ENCODE assay signal across 9 cellular contexts in genomic region chr2:214830794-214831346, GRCh38. TPM values are rescaled to one million over a fixed set of nuclear protein-coding genes. Genes with fewer than 3 reads are reported as not detected.
DNase-seq lines count a peak whose midpoint lies in the region; ATAC-seq, FAIRE-seq and TF ChIP-seq lines count a peak whose summit lies in the region.
"Had no signal": no experiment of that assay in that cellular context is flagged by ENCODE, and none has a peak within 500 bp of the region (broad histone marks: within the 10 kb centered on the region; RNA-seq: fewer than 3 reads in every experiment).

No MANE protein-coding gene starts in this region.

- H3K9me3 ChIP-seq in small intestine (ENCODE audit: control insufficient read depth, low read depth) = no peaks in the 10 kb centered on the region

- 55 to 63% (median 59%) methylated on average over 5 of the region's 5 CpGs for WGBS in small intestine, 3 donors

- CTCF ChIA-PET in activated CD8-positive, alpha-beta T cell treated with anti-CD3 and anti-CD28 coated beads for 36 hours (lab: Charles Lee) = interaction anchor here (1.3 to 1.4 kb wide), 2 partner anchors 11 to 25 kb away, joined by 3 read pairs; no protein-coding TSS in a partner anchor
- CTCF ChIA-PET in activated CD8-positive, alpha-beta T cell treated with anti-CD3 and anti-CD28 coated beads, Interleukin-2, amount 10 ng/mL, durations not matched to agents 7 days and 5 days (lab: Charles Lee) = interaction anchor here (1.1 kb wide), 1 partner anchor 9 kb away, joined by 4 read pairs; no protein-coding TSS in a partner anchor

- H3K27me3 Mint-ChIP-seq in activated CD8-positive, alpha-beta T cell treated with anti-CD3 and anti-CD28 coated beads for 36 hours = no peaks in the 10 kb centered on the region
- H3K27me3 Mint-ChIP-seq in activated CD8-positive, alpha-beta T cell treated with anti-CD3 and anti-CD28 coated beads, Interleukin-2, amount 10 ng/mL, durations not matched to agents 7 days and 5 days (ENCODE audit: low read depth) = no peaks in the 10 kb centered on the region

- peak; percentile 17 for DNase-seq in activated CD8-positive, alpha-beta T cell treated with anti-CD3 and anti-CD28 coated beads for 36 hours
- DNase-seq in activated CD8-positive, alpha-beta T cell treated with anti-CD3 and anti-CD28 coated beads, Interleukin-2, amount 10 ng/mL, durations not matched to agents 7 days and 5 days = no peak
- DNase-seq in LHCN-M2 (ENCODE audit: low read depth) = peak; percentile 32
- DNase-seq in dermis microvascular lymphatic vessel endothelial cell (ENCODE audit: low read depth in 2 of 2) = peak; percentile 26 to 50
- peak; percentile 32 for DNase-seq in small intestine
- DNase-seq in T-helper 1 cell = no peak
- DNase-seq in middle frontal gyrus (ENCODE audit: extremely low spot score, low spot score) = no peak
- DNase-seq in effector CD4-positive, alpha-beta T cell = no peak

- no peaks in the 10 kb centered on the region for H3K36me3 ChIP-seq in small intestine (ENCODE audit: control insufficient read depth in 2 of 2, insufficient read depth in 2 of 2, low read length in 2 of 2)

- POLR2A ChIA-PET in activated CD8-positive, alpha-beta T cell treated with anti-CD3 and anti-CD28 coated beads for 36 hours (lab: Charles Lee) = no interaction called here
- POLR2A ChIA-PET in activated CD8-positive, alpha-beta T cell treated with anti-CD3 and anti-CD28 coated beads, Interleukin-2, amount 10 ng/mL, durations not matched to agents 7 days and 5 days (lab: Charles Lee) = no interaction called here

- H3K27ac ChIP-seq in small intestine (ENCODE audit: low read depth in 1 of 2, low read length in 1 of 2) = no peak overlapping the region

- no peaks in the 10 kb centered on the region for H3K9me3 Mint-ChIP-seq in activated CD8-positive, alpha-beta T cell treated with anti-CD3 and anti-CD28 coated beads for 36 hours
- H3K9me3 Mint-ChIP-seq in activated CD8-positive, alpha-beta T cell treated with anti-CD3 and anti-CD28 coated beads, Interleukin-2, amount 10 ng/mL, durations not matched to agents 7 days and 5 days (ENCODE audit: insufficient read depth) = no peaks in the 10 kb centered on the region

- H3K4me1 ChIP-seq in small intestine (ENCODE audit: control insufficient read depth in 2 of 2, insufficient read depth in 1 of 2, low read depth in 1 of 2, low read length in 1 of 2) = no peaks in the 10 kb centered on the region

- no peak overlapping the region for H3K4me3 ChIP-seq in small intestine (ENCODE audit: low read depth in 1 of 2, low read length in 2 of 2)

- FAIRE-seq in small intestine (lab: Jason Lieb, UNC) = no peak
- FAIRE-seq: G401.6 had no signal

- H3K4me1 Mint-ChIP-seq in activated CD8-positive, alpha-beta T cell treated with anti-CD3 and anti-CD28 coated beads for 36 hours (ENCODE audit: low read depth) = no peaks in the 10 kb centered on the region
- H3K4me1 Mint-ChIP-seq in activated CD8-positive, alpha-beta T cell treated with anti-CD3 and anti-CD28 coated beads, Interleukin-2, amount 10 ng/mL, durations not matched to agents 7 days and 5 days (ENCODE audit: low read depth) = no peaks in the 10 kb centered on the region

- no peak for ATAC-seq in activated CD8-positive, alpha-beta T cell treated with anti-CD3 and anti-CD28 coated beads for 36 hours
- no peak for ATAC-seq in activated CD8-positive, alpha-beta T cell treated with anti-CD3 and anti-CD28 coated beads, Interleukin-2, amount 10 ng/mL, durations not matched to agents 7 days and 5 days

- no peak overlapping the region for H3K27ac Mint-ChIP-seq in activated CD8-positive, alpha-beta T cell treated with anti-CD3 and anti-CD28 coated beads for 36 hours
- H3K27ac Mint-ChIP-seq in activated CD8-positive, alpha-beta T cell treated with anti-CD3 and anti-CD28 coated beads, Interleukin-2, amount 10 ng/mL, durations not matched to agents 7 days and 5 days = no peak overlapping the region

- intact Hi-C loops in activated CD8-positive, alpha-beta T cell treated with anti-CD3 and anti-CD28 coated beads for 36 hours (cut with micrococcal nuclease) = no loop called here

- H3K36me3 Mint-ChIP-seq in activated CD8-positive, alpha-beta T cell treated with anti-CD3 and anti-CD28 coated beads for 36 hours (ENCODE audit: low read depth) = no peaks in the 10 kb centered on the region
- H3K36me3 Mint-ChIP-seq in activated CD8-positive, alpha-beta T cell treated with anti-CD3 and anti-CD28 coated beads, Interleukin-2, amount 10 ng/mL, durations not matched to agents 7 days and 5 days (ENCODE audit: low read depth) = no peaks in the 10 kb centered on the region

- no peak overlapping the region for H3K4me3 Mint-ChIP-seq in activated CD8-positive, alpha-beta T cell treated with anti-CD3 and anti-CD28 coated beads for 36 hours
- H3K4me3 Mint-ChIP-seq in activated CD8-positive, alpha-beta T cell treated with anti-CD3 and anti-CD28 coated beads, Interleukin-2, amount 10 ng/mL, durations not matched to agents 7 days and 5 days = no peak overlapping the region

- no peaks in the 10 kb centered on the region for H3K27me3 ChIP-seq in small intestine (ENCODE audit: control insufficient read depth in 2 of 2, insufficient read depth in 2 of 2, low read length in 2 of 2)

- no peak for TF ChIP-seq CTCF in activated CD8-positive, alpha-beta T cell treated with anti-CD3 and anti-CD28 coated beads for 36 hours (IDR thresholded peaks at IDR 0.05)

RNA-seq across cellular contexts. Expression of gene BARD1, which starts 21.4 kb away (rescaled TPM):
- 10 to 100 TPM; 28.1 to 33.3 TPM for total RNA-seq in activated CD8-positive, alpha-beta T cell treated with anti-CD3 and anti-CD28 coated beads for 36 hours
- 10 to 100 TPM; 56.4 to 57.1 TPM for total RNA-seq in activated CD8-positive, alpha-beta T cell treated with anti-CD3 and anti-CD28 coated beads, Interleukin-2, amount 10 ng/mL, durations not matched to agents 7 days and 5 days
- total RNA-seq in LHCN-M2 (2014; rRNA removed) (23.2 and 23.5 TPM in 2 replicates), dermis microvascular lymphatic vessel endothelial cell (9.1 and 14.1 TPM in 2 replicates)
- polyA plus RNA-seq in LHCN-M2 (2012) = 7.1 TPM
- polyA plus RNA-seq in small intestine = 1 to 10 TPM in 2 of 3 donors, under 1 TPM in 1; 0.81 to 2.9 (median 1.3) TPM

Comparison
In these comparisons a context has a peak if more than half of its experiments do, and no peak if none do; other contexts are left out.
1. DNase-seq: peak in activated CD8-positive, alpha-beta T cell treated with anti-CD3 and anti-CD28 coated beads for 36 hours (single experiment), LHCN-M2 (single experiment), dermis microvascular lymphatic vessel endothelial cell (2 of 2) and small intestine (single experiment); none in activated CD8-positive, alpha-beta T cell treated with anti-CD3 and anti-CD28 coated beads, Interleukin-2, amount 10 ng/mL, durations not matched to agents 7 days and 5 days (single experiment), T-helper 1 cell (0 of 5), middle frontal gyrus (single experiment) and effector CD4-positive, alpha-beta T cell (single experiment).